21 cellular contexts compared by ENCODE assay signal in the genomic region with DNA sequence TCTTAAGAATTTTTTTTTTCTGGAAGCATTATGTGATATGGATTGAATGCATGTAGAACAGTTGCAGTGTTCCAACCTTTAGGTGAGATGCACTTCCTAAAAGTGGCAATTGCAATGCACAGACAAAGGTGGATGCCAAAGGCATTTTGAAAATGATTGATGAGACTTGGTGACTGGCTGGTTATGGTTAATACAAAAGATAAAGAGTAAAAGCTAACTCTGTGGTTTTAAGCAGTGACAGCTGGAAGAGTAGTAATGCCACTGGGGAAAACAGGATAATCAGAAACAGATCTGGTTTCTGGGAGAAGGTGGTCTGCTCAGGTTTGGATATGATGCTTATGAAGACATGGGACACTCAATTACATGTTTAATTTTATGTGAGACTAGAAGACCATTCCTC.
"Had no signal": no experiment of that assay in that cellular context is flagged by ENCODE, and none has a peak within 500 bp of the region (broad histone marks: within the 10 kb centered on the region; RNA-seq: fewer than 3 reads in every experiment).

No MANE protein-coding gene starts in this region.

- H3K9me3 Mint-ChIP-seq: effector memory CD8-positive, alpha-beta T cell; natural killer cell; stimulated activated memory B cell treated with anti-CD40 and anti-IgM and Interleukin-4, amounts not matched to agents 10 μg/mL and 1 μg/mL and 100 μg/mL, for 72 hours had no signal

- DNase-seq: cortex of kidney; effector memory CD8-positive, alpha-beta T cell; erythroblast; esophagus squamous epithelium; head of caudate nucleus; left ventricle myocardium superior; lower lobe of right lung; natural killer cell; occipital lobe; ovary; posterior cingulate gyrus; psoas muscle; right cardiac atrium; sigmoid colon; stimulated activated CD4-positive, alpha-beta T cell treated with anti-CD3 and anti-CD28 coated beads, Interleukin-2, amount 100 ng/mL, for 24 hours; stimulated activated CD4-positive, alpha-beta T cell treated with anti-CD3 and anti-CD28 coated beads, Interleukin-4, amount 100 ng/mL, for 4 hours; stimulated activated naive CD8-positive, alpha-beta T cell treated with anti-CD3 and anti-CD28 coated beads, Interleukin-15, Interleukin-2, amounts not matched to agents 100 U/mL and 50 U/mL, for 24 hours; upper lobe of left lung had no signal

- H3K27me3 ChIP-seq: ovary, sigmoid colon, upper lobe of left lung had no signal

- H3K9me3 ChIP-seq: esophagus squamous epithelium, lower lobe of right lung, ovary, psoas muscle, sigmoid colon, thoracic aorta, tibial nerve, upper lobe of left lung had no signal

- H3K27ac Mint-ChIP-seq: effector memory CD8-positive, alpha-beta T cell; natural killer cell; stimulated activated memory B cell treated with anti-CD40 and anti-IgM and Interleukin-4, amounts not matched to agents 10 μg/mL and 1 μg/mL and 100 μg/mL, for 72 hours had no signal

- H3K4me1 ChIP-seq: esophagus squamous epithelium, lower lobe of right lung, psoas muscle, sigmoid colon, tibial nerve, upper lobe of left lung had no signal

- H3K4me3 ChIP-seq: esophagus squamous epithelium, lower lobe of right lung, ovary, psoas muscle, sigmoid colon, thoracic aorta, tibial nerve, upper lobe of left lung had no signal

- H3K27me3 Mint-ChIP-seq: effector memory CD8-positive, alpha-beta T cell; stimulated activated memory B cell treated with anti-CD40 and anti-IgM and Interleukin-4, amounts not matched to agents 10 μg/mL and 1 μg/mL and 100 μg/mL, for 72 hours had no signal

- H3K36me3 Mint-ChIP-seq: natural killer cell had no signal

- H3K36me3 ChIP-seq: esophagus squamous epithelium, lower lobe of right lung, ovary, sigmoid colon, thoracic aorta, tibial nerve, upper lobe of left lung had no signal

- H3K4me3 Mint-ChIP-seq: effector memory CD8-positive, alpha-beta T cell; natural killer cell; stimulated activated memory B cell treated with anti-CD40 and anti-IgM and Interleukin-4, amounts not matched to agents 10 μg/mL and 1 μg/mL and 100 μg/mL, for 72 hours had no signal
